Comparison of ENCODE assay signal across 30 cellular contexts in the genomic region with DNA sequence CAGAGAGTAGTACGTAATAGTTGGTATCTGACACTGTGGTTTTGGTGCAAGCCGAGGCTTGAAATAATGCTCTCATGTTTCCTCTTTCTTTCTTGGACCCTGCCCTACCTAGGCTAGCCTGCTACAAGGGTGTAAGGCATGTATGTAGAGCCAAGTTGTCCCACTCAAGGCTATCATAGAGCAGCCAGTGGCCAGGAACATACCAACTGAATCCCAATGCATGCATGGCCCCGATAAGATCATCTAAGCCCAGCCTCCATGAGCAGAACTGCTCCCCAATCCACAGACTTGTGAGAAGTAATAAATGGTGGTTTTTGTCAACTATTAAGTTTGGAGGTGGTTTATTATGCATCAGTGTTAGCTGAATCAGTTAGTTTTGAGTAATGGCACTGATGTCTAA.
"Had no signal": no experiment of that assay in that cellular context is flagged by ENCODE, and none has a peak within 500 bp of the region (broad histone marks: within the 10 kb centered on the region; RNA-seq: fewer than 3 reads in every experiment).

No MANE protein-coding gene starts in this region.

- H3K4me3 ChIP-seq: ascending aorta had no signal

- H3K36me3 ChIP-seq: ascending aorta, WERI-Rb-1 had no signal

- H3K27ac ChIP-seq: ascending aorta, WERI-Rb-1 had no signal

- H3K27me3 ChIP-seq: ascending aorta had no signal

- FAIRE-seq: TTC549 had no signal

- H3K4me1 ChIP-seq: ascending aorta had no signal

- ATAC-seq: activated CD4-positive, alpha-beta T cell treated with anti-CD3 and anti-CD28 coated beads for 36 hours; activated CD4-positive, CD25-positive, alpha-beta regulatory T cell treated with anti-CD3 and anti-CD28 coated beads, Interleukin-2, amount 50 U/mL, for 24 hours; activated CD8-positive, alpha-beta memory T cell treated with anti-CD3 and anti-CD28 coated beads, Interleukin-2, amount 10 ng/mL, durations not matched to agents 7 days and 5 days; activated CD8-positive, alpha-beta T cell treated with anti-CD3 and anti-CD28 coated beads, Interleukin-2, amount 10 ng/mL, durations not matched to agents 7 days and 5 days; activated naive CD8-positive, alpha-beta T cell treated with anti-CD3 and anti-CD28 coated beads, Interleukin-2, amount 50 U/mL, for 24 hours; WTC11 had no signal

- H3K9me3 ChIP-seq: ascending aorta had no signal

- DNase-seq: activated CD4-positive, alpha-beta memory T cell treated with anti-CD3 and anti-CD28 coated beads, Interleukin-2, amount 10 ng/mL, durations not matched to agents 7 days and 5 days; activated CD4-positive, alpha-beta T cell treated with anti-CD3 and anti-CD28 coated beads for 1 hour; activated CD4-positive, alpha-beta T cell treated with anti-CD3 and anti-CD28 coated beads for 36 hours; activated CD4-positive, alpha-beta T cell treated with anti-CD3 and anti-CD28 coated beads for 48 hours; activated CD4-positive, alpha-beta T cell treated with anti-CD3 and anti-CD28 coated beads, Interleukin-2, amount 10 ng/mL, durations not matched to agents 7 days and 5 days; activated CD4-positive, alpha-beta T cell treated with anti-CD3 and anti-CD28 coated beads, Interleukin-2, amount 50 U/mL, for 48 hours; activated CD4-positive, CD25-positive, alpha-beta regulatory T cell; activated CD8-positive, alpha-beta memory T cell treated with anti-CD3 and anti-CD28 coated beads for 24 hours; activated CD8-positive, alpha-beta memory T cell treated with anti-CD3 and anti-CD28 coated beads, Interleukin-2, amount 10 ng/mL, durations not matched to agents 7 days and 5 days; activated CD8-positive, alpha-beta memory T cell treated with anti-CD3 and anti-CD28 coated beads, Interleukin-2, amount 50 U/mL, for 48 hours; activated CD8-positive, alpha-beta T cell treated with anti-CD3 and anti-CD28 coated beads, Interleukin-2, amount 10 ng/mL, durations not matched to agents 7 days and 5 days; activated effector memory CD4-positive, alpha-beta T cell treated with Interleukin-2 at 50 U/mL for 16 hours; activated gamma-delta T cell; activated naive CD4-positive, alpha-beta T cell treated with anti-CD3 and anti-CD28 coated beads, Interleukin-2, amount 10 ng/mL, durations not matched to agents 7 days and 5 days; activated naive CD4-positive, alpha-beta T cell treated with Interleukin-2 at 50 U/mL for 16 hours; activated naive CD8-positive, alpha-beta T cell treated with anti-CD3 and anti-CD28 coated beads, Interleukin-2, amount 10 ng/mL, durations not matched to agents 7 days and 5 days; activated naive CD8-positive, alpha-beta T cell treated with anti-CD3 and anti-CD28 coated beads, Interleukin-2, amount 50 U/mL, for 24 hours; activated T-cell treated with anti-CD3 and anti-CD28 coated beads, Interleukin-2, amount 50 U/mL, for 24 hours; activated T-cell treated with anti-CD3 and anti-CD28 coated beads, Interleukin-2, amount 50 U/mL, for 48 hours; amygdala; anterior cingulate cortex; central memory CD4-positive, alpha-beta T cell; T-helper 1 cell; T-helper 2 cell; T-helper 9 cell; WERI-Rb-1 had no signal
